In genomic region chr2:152189622-152190495, GRCh38 we compare ENCODE assay signal across 8 cellular contexts. TPM values are rescaled to one million over a fixed set of nuclear protein-coding genes. Genes with fewer than 3 reads are reported as not detected.
A peak's percentile ranks its signal among the peaks of the same experiment; 100 is the strongest.
DNase-seq lines count a peak whose midpoint lies in the region; ATAC-seq, FAIRE-seq and TF ChIP-seq lines count a peak whose summit lies in the region.

No MANE protein-coding gene starts in this region.

- under 1% methylated on average over 8 of the region's 8 CpGs for WGBS in K562 (ENCODE audit: insufficient coverage, low coverage, missing lambda C conversion rate)

- H3K36me3 ChIP-seq in K562 (ENCODE audit: control insufficient read depth, insufficient read depth, low read length), result no peaks in the 10 kb centered on the region

- DNase-seq in AG09309 (ENCODE audit: low read depth) (peak; percentile 28), NCI-H345 treated with DMSO at 0.1 percent for 48 hours (lab: John Stamatoyannopoulos, UW; ENCODE audit: unreplicated experiment) (peak; percentile 16), K562 (ENCODE audit: extremely low read depth in 1 of 4, low spot score in 3 of 4) (peak; percentile 30 to 59 (median 42)), inferior parietal cortex (ENCODE audit: extremely low spot score) (peak; percentile 86), superior temporal gyrus (ENCODE audit: extremely low spot score) (peak; percentile 91)
- no peak for DNase-seq in activated CD8-positive, alpha-beta memory T cell treated with anti-CD3 and anti-CD28 coated beads, Interleukin-2, amount 50 U/mL, for 4 hours

- no peak overlapping the region for H3K9ac ChIP-seq in K562 (ENCODE audit: insufficient read depth in 1 of 2, low read depth in 2 of 2, low read length in 2 of 2)

- H4K20me1 ChIP-seq in K562 (replicated peaks; ENCODE audit: control insufficient read depth, insufficient read depth, low read length), result no peaks in the 10 kb centered on the region

- peak; percentile 84 for FAIRE-seq in K562 (lab: Jason Lieb, UNC)

- H3K79me2 ChIP-seq in K562 (ENCODE audit: control insufficient read depth, insufficient read depth, low read length), result no peaks in the 10 kb centered on the region

- H2AFZ ChIP-seq in K562 (ENCODE audit: low read depth, low read length), result no peak overlapping the region

- in situ Hi-C loops in K562 (cut with MboI), result loop anchor here (5.0 to 10.0 kb wide), 2 partner anchors 375 to 452 kb away; no protein-coding TSS in a partner anchor

- no peaks in the 10 kb centered on the region for H3K4me1 ChIP-seq in K562 (replicated peaks in 1 of 2; ENCODE audit: control insufficient read depth in 2 of 2, insufficient read depth in 2 of 2, low read length in 2 of 2)

- TF ChIP-seq POLR2A in K562 (conservative IDR thresholded peaks at IDR 0.05), result no peak

- H3K9me1 ChIP-seq in K562 (ENCODE audit: control insufficient read depth, insufficient read depth, low read length), result no peaks in the 10 kb centered on the region

- no peak for TF ChIP-seq EP300 in K562 (IDR thresholded peaks at IDR 0.05; ENCODE audit: low read length)

- ATAC-seq in HG02885 (IDR thresholded peaks at IDR 0.05; ENCODE audit: poor library complexity, unreplicated experiment), result peak; percentile 84
- ATAC-seq in K562, result peak; percentile 95

- no peaks in the 10 kb centered on the region; a peak in 2 of 5 replicates for H3K27me3 ChIP-seq in K562 (ENCODE audit: control insufficient read depth in 2 of 2, insufficient read depth in 2 of 2, low read length in 2 of 2)

- no TSS peak for BruUV-seq in K562 (replicated peaks; lab: Mats Ljungman, UMichigan)

- H3K4me2 ChIP-seq in K562 (ENCODE audit: insufficient read depth, low read length), result no peak overlapping the region

- CTCF ChIA-PET in K562 (lab: Yijun Ruan, JAX; ENCODE audit: low intra/inter-chr PET ratio), result interaction anchor here (0.6 to 2.7 kb wide), 3 partner anchors 438 to 553 kb away, joined by 3 to 25 read pairs (median 20); no protein-coding TSS in a partner anchor

- POLR2A ChIA-PET in K562 (lab: Yijun Ruan, JAX), result no interaction called here

- no peak overlapping the region for H3K27ac ChIP-seq in K562 (ENCODE audit: extremely low read depth, low read depth, low read length)

- TF ChIP-seq CTCF in AG09309 (IDR thresholded peaks at IDR 0.05; ENCODE audit: control insufficient read depth, insufficient read depth, low read depth, low read length, missing control alignments) (peak; percentile 86), GM12874 (IDR thresholded peaks at IDR 0.05; ENCODE audit: insufficient read depth, low read depth, low read length) (peak; percentile 40; the same call in 1 of the 2 replicates), K562 (IDR thresholded peaks at IDR 0.05 in 2 of 3, conservative IDR thresholded peaks at IDR 0.05 in 1 of 3; ENCODE audit: insufficient read depth in 2 of 3, low read depth in 1 of 3, low read length in 3 of 3) (peak; percentile 66 to 86 (median 73))

- no peaks in the 10 kb centered on the region for H3K9me3 ChIP-seq in K562 (replicated peaks; ENCODE audit: control insufficient read depth, insufficient read depth, low read depth, low read length)

- H3K4me3 ChIP-seq in AG09309 (ENCODE audit: control insufficient read depth, low read depth, low read length) (no peak overlapping the region), K562 (no peak overlapping the region)

- intact Hi-C loops in K562 (cut with micrococcal nuclease), result loop anchor here (1.0 to 10.0 kb wide), 3 partner anchors 377 to 1325 kb away; no protein-coding TSS in a partner anchor

- peak; percentile 93 to 95 for TF ChIP-seq RAD21 in K562 (CRISPR knock-in tag; conservative IDR thresholded peaks at IDR 0.05 in 1 of 2, IDR thresholded peaks at IDR 0.05 in 1 of 2)

TF ChIP-seq in K562, 482 proteins besides CTCF, POLR2A, EP300 and RAD21 (continues in another document):
- no peak for TF ChIP-seq ZC3H11A (IDR thresholded peaks at IDR 0.05; ENCODE audit: low read depth, low read length)
- 0 out of 2 replicates have a peak, but pooled peaks have one; percentile 16 for TF ChIP-seq NCOR1 (IDR thresholded peaks at IDR 0.05)
- TF ChIP-seq STAT5B (CRISPR knock-in tag; IDR thresholded peaks at IDR 0.05), result no peak
- no peak for TF ChIP-seq GABPB1 (CRISPR knock-in tag; IDR thresholded peaks at IDR 0.05)
- TF ChIP-seq DLX4 (CRISPR knock-in tag; IDR thresholded peaks at IDR 0.05), result no peak
- no peak for TF ChIP-seq HINFP (tag; conservative IDR thresholded peaks at IDR 0.05; ENCODE audit: low read depth)
- TF ChIP-seq SMARCA4 (IDR thresholded peaks at IDR 0.05), result no peak
- TF ChIP-seq ATF3 (IDR thresholded peaks at IDR 0.05), result no peak
- no peak for TF ChIP-seq ATF3 (CRISPR knock-in tag; conservative IDR thresholded peaks at IDR 0.05)
- TF ChIP-seq ETS1 (conservative IDR thresholded peaks at IDR 0.05; ENCODE audit: control insufficient read depth, low read depth, low read length), result no peak
- TF ChIP-seq RNF2 (IDR thresholded peaks at IDR 0.05), result no peak
- TF ChIP-seq GATA2 (CRISPR knock-in tag; IDR thresholded peaks at IDR 0.05), result no peak
- TF ChIP-seq IRF9 (tag; IDR thresholded peaks at IDR 0.05), result no peak
- TF ChIP-seq KLF13 (tag; IDR thresholded peaks at IDR 0.05; ENCODE audit: borderline replicate concordance, low read depth), result no peak
- no peak for TF ChIP-seq CBX1 (IDR thresholded peaks at IDR 0.05; ENCODE audit: low read depth)

RNA-seq across cellular contexts. Expression of gene STAM2, which starts 14.3 kb away (rescaled TPM):
- total RNA-seq in K562 (2011; cell fraction: chromatin; rRNA removed; ENCODE audit: low replicate concordance), result 12.1 and 32.6 TPM in 2 replicates
- 4.0 and 6.4 TPM in 2 replicates for total RNA-seq in K562 (2011; cell fraction: nucleolus; rRNA removed)
- total RNA-seq in K562 (2011; cell fraction: nucleoplasm; rRNA removed), result 12.7 and 19.8 TPM in 2 replicates
- 6.9 and 7.5 TPM in 2 replicates for total RNA-seq in K562 (2014; rRNA removed)
- 11.6 and 14.3 TPM in 2 replicates for total RNA-seq in K562 (2014; rRNA removed; fragmentation: Illumina TruSeq; extraction: Trizol)
- 13.9 and 14.5 TPM in 2 replicates for total RNA-seq in K562 (2015; rRNA removed; fragmentation: Illumina TruSeq; extraction: Trizol)
- total RNA-seq in K562 (2021), result 9.8 and 11.6 TPM in 2 replicates
- 11.0 and 13.2 TPM in 2 replicates for polyA plus RNA-seq in K562 (2011; rRNA removed)
- 5.0 and 5.3 TPM in 2 replicates for polyA plus RNA-seq in K562 (2011; cell fraction: cytosol; rRNA removed)
- 11.6 and 16.8 TPM in 2 replicates for polyA plus RNA-seq in K562 (2011; cell fraction: nucleus; rRNA removed)
- 4.9 and 6.5 TPM in 2 replicates for polyA plus RNA-seq in K562 (2012)
- polyA plus RNA-seq in K562 (2014; fragmentation: Illumina TruSeq; extraction: Trizol), result 7.3 and 8.7 TPM in 2 replicates
- polyA plus RNA-seq in K562 (2014; fragmentation: Nextera tagmentation; extraction: Ambion mirVana), result 1 to 10 TPM; 4.5 to 5.4 TPM
- 6.9 and 8.4 TPM in 2 replicates for polyA plus RNA-seq in K562 (2014; rRNA removed)
- polyA minus RNA-seq in K562 (2011; rRNA and poly(A)+ RNA removed), result 15.2 and 20.8 TPM in 2 replicates
- polyA minus RNA-seq in K562 (2011; cell fraction: cytosol; rRNA and poly(A)+ RNA removed), result 9.8 and 10.5 TPM in 2 replicates
- 7.5 and 14.4 TPM in 2 replicates for polyA minus RNA-seq in K562 (2011; cell fraction: nucleus; rRNA and poly(A)+ RNA removed)
